8 cellular contexts compared by ENCODE assay signal in the genomic region with DNA sequence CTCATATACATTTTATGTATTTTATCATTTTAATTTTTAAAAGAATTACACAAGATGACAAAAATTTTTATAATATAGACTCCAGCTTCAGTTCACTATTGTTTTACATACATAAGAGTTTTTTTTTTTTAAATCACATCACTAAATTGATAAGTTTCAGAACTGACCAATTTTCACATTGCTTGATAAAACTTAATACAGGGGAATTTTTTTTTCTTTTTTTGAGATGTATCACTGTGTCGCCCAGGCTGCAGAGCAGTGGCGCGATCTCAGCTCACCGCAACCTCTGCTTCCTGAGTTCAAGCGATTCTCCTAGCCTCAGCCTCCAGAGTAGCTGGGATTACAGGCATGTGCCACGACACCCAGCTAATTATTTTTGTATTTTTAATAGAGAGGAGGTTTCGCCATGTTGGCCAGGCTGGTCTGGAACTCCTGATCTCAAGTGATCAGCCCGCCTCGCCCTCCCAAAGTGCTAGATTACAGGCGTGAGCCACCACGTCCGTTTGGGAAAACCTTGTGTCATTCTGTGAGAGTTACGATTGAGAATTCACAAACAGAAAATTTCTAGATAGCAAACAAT. TPM values are rescaled to one million over a fixed set of nuclear protein-coding genes. Genes with fewer than 3 reads are reported as not detected.
DNase-seq lines count a peak whose midpoint lies in the region; ATAC-seq and TF ChIP-seq lines count a peak whose summit lies in the region.

No MANE protein-coding gene starts in this region.

- peaks cover 25% of the 10 kb centered on the region for H3K4me1 Mint-ChIP-seq in endothelial cell (ENCODE audit: unreplicated experiment)

- H3K9me3 Mint-ChIP-seq in endothelial cell (ENCODE audit: unreplicated experiment): no peaks in the 10 kb centered on the region

- TF ChIP-seq CTCF in 22Rv1 (IDR thresholded peaks at IDR 0.05) (no peak), endothelial cell (IDR thresholded peaks at IDR 0.05; ENCODE audit: unreplicated experiment) (no peak)

- H3K4me3 Mint-ChIP-seq in endothelial cell (ENCODE audit: unreplicated experiment): peak overlapping the region; percentile 84

- intact Hi-C loops in posterior cingulate gyrus (cut with DNase I): no loop called here

- ATAC-seq in GM18907 (IDR thresholded peaks at IDR 0.05; ENCODE audit: unreplicated experiment): no peak
- ATAC-seq in HG02798 (IDR thresholded peaks at IDR 0.05; ENCODE audit: poor library complexity, unreplicated experiment): no peak

- H3K9ac ChIP-seq in ES-I3 (ENCODE audit: low read depth, low read length): peak overlapping the region; percentile 83; the same call in 1 of the 2 replicates

- no peaks in the 10 kb centered on the region for H3K4me1 ChIP-seq in ES-I3 (ENCODE audit: insufficient read depth, low read length)

- H3K9me3 ChIP-seq in ES-I3 (ENCODE audit: control insufficient read depth, insufficient read depth, low read length): no peaks in the 10 kb centered on the region

- no peak overlapping the region for H3K27ac Mint-ChIP-seq in endothelial cell (ENCODE audit: unreplicated experiment)

- DNase-seq in RPMI8226: peak; percentile 52
- no peak for DNase-seq in endothelial cell (ENCODE audit: low spot score)
- DNase-seq in posterior cingulate gyrus: no peak
- DNase-seq in activated gamma-delta T cell (lab: John Stamatoyannopoulos, UW): no peak

- no peaks in the 10 kb centered on the region for H3K36me3 Mint-ChIP-seq in endothelial cell (ENCODE audit: low read depth, unreplicated experiment)

- peaks cover 23% of the 10 kb centered on the region for H3K27me3 Mint-ChIP-seq in endothelial cell (ENCODE audit: unreplicated experiment)

- H3K36me3 ChIP-seq in ES-I3 (ENCODE audit: insufficient read depth, low read length): no peaks in the 10 kb centered on the region

- peak overlapping the region; percentile 82 for H3K27ac ChIP-seq in 22Rv1

RNA-seq across cellular contexts. Expression of a gene that starts 36.6 kb away (rescaled TPM):
- total RNA-seq in endothelial cell (ENCODE audit: unreplicated experiment): 8.2 TPM

RNA-seq across cellular contexts. Expression of a gene that starts 54.6 kb away (rescaled TPM):
- 19.3 TPM for total RNA-seq in endothelial cell (ENCODE audit: unreplicated experiment)
